ENCODE assay signal across 6 cellular contexts in the genomic region with DNA sequence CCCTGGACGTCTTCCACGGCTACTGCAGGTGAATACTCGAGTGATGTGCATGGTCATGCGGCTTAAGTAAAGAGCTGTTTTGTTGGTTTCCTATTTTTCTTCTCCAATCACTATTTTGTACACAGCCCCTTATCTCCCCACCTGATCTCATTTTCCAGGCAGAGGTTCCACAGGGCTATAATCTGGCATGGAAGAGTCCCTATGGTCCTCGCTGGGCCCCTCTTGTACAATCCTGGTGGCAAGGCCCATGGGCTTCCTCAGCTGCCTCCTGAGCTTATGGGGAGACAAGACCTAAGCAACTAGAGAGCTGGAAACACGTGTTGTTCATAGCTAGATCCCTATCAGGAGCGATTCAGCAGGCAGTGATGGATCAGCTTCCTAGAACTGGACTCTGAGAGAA.
"Had no signal": no experiment of that assay in that cellular context is flagged by ENCODE, and none has a peak within 500 bp of the region (broad histone marks: within the 10 kb centered on the region; RNA-seq: fewer than 3 reads in every experiment).

No MANE protein-coding gene starts in this region.

- DNase-seq: GOT3, H9, HCEC 1CT, IMR-90 had no signal

- H3K9me3 Mint-ChIP-seq: H9 had no signal

- H3K4me3 Mint-ChIP-seq: H9 had no signal

- H3K27ac Mint-ChIP-seq: H9 had no signal

- FAIRE-seq: H54, HTR-8/SVneo had no signal
